Comparison of ENCODE assay signal across 27 cellular contexts in genomic region chr1:67623906-67624305, GRCh38.
"Had no signal": no experiment of that assay in that cellular context is flagged by ENCODE, and none has a peak within 500 bp of the region (broad histone marks: within the 10 kb centered on the region; RNA-seq: fewer than 3 reads in every experiment).

No MANE protein-coding gene starts in this region.

- DNase-seq: stimulated activated CD4-positive, alpha-beta T cell treated with anti-CD3 and anti-CD28 coated beads, Interleukin-2, amount 100 ng/mL, for 48 hours; stimulated activated CD4-positive, alpha-beta T cell treated with anti-CD3 and anti-CD28 coated beads, Interleukin-4, amount 100 ng/mL, for 1 hour; stimulated activated CD4-positive, alpha-beta T cell treated with anti-CD3 and anti-CD28 coated beads, Interleukin-4, amount 100 ng/mL, for 24 hours; stimulated activated CD4-positive, alpha-beta T cell treated with anti-CD3 and anti-CD28 coated beads, Interleukin-4, amount 100 ng/mL, for 4 hours; stimulated activated CD8-positive, alpha-beta memory T cell treated with anti-CD3 and anti-CD28 coated beads, Interleukin-4, amount 100 ng/mL, for 48 hours; stimulated activated naive CD4-positive, alpha-beta T cell; stimulated activated naive CD4-positive, alpha-beta T cell treated with Interleukin-2 at 50 U/mL for 16 hours; stimulated activated naive CD8-positive, alpha-beta T cell treated with anti-CD3 and anti-CD28 coated beads, Interleukin-15, amount 100 ng/mL, for 72 hours; stimulated activated naive CD8-positive, alpha-beta T cell treated with anti-CD3 and anti-CD28 coated beads, Interleukin-15, Interleukin-2, amounts not matched to agents 100 U/mL and 50 U/mL, for 24 hours; stomach; substantia nigra; testis; thyroid gland; tibial artery; transverse colon; upper lobe of left lung; upper lobe of right lung; uterus had no signal

- H3K4me3 ChIP-seq: stomach, suprapubic skin, testis, thoracic aorta, thyroid gland, tibial artery, tibial nerve, transverse colon, upper lobe of left lung, upper lobe of right lung, uterus, vagina had no signal

- H3K27ac Mint-ChIP-seq: stimulated activated effector memory CD8-positive, alpha-beta T cell treated with anti-CD3 and anti-CD28 coated beads, Interleukin-12 subunit alpha, Interleukin-12 subunit beta, amount 100 ng/mL, for 72 hours; stimulated activated memory B cell treated with anti-CD40 and anti-IgM and Interleukin-4, amounts not matched to agents 10 μg/mL and 1 μg/mL and 100 μg/mL, for 72 hours; stimulated activated naive CD8-positive, alpha-beta T cell treated with anti-CD3 and anti-CD28 coated beads, Interleukin-15, Interleukin-2, amounts not matched to agents 100 ng/mL and 50 ng/mL, for 24 hours; type B pancreatic cell had no signal

- H3K36me3 ChIP-seq: stomach, suprapubic skin, thoracic aorta, thyroid gland, tibial artery, tibial nerve, transverse colon, upper lobe of left lung, upper lobe of right lung, uterus, vagina had no signal

- H3K4me1 ChIP-seq: testis, transverse colon, upper lobe of left lung, upper lobe of right lung, uterus had no signal

- H3K27me3 ChIP-seq: stomach, suprapubic skin, testis, thyroid gland, tibial artery, tibial nerve, transverse colon, upper lobe of left lung, upper lobe of right lung, uterus, vagina had no signal

- H3K4me3 Mint-ChIP-seq: stimulated activated effector memory CD8-positive, alpha-beta T cell treated with anti-CD3 and anti-CD28 coated beads, Interleukin-12 subunit alpha, Interleukin-12 subunit beta, amount 100 ng/mL, for 72 hours; stimulated activated memory B cell treated with anti-CD40 and anti-IgM and Interleukin-4, amounts not matched to agents 10 μg/mL and 1 μg/mL and 100 μg/mL, for 72 hours; stimulated activated naive CD8-positive, alpha-beta T cell treated with anti-CD3 and anti-CD28 coated beads, Interleukin-15, amount 100 ng/mL, for 72 hours; stimulated activated naive CD8-positive, alpha-beta T cell treated with anti-CD3 and anti-CD28 coated beads, Interleukin-15, Interleukin-2, amounts not matched to agents 100 ng/mL and 50 ng/mL, for 24 hours; type B pancreatic cell had no signal

- FAIRE-seq: urothelium cell line had no signal

- H3K4me1 Mint-ChIP-seq: stimulated activated effector memory CD8-positive, alpha-beta T cell treated with anti-CD3 and anti-CD28 coated beads, Interleukin-12 subunit alpha, Interleukin-12 subunit beta, amount 100 ng/mL, for 72 hours; stimulated activated memory B cell treated with anti-CD40 and anti-IgM and Interleukin-4, amounts not matched to agents 10 μg/mL and 1 μg/mL and 100 μg/mL, for 72 hours; stimulated activated naive CD8-positive, alpha-beta T cell treated with anti-CD3 and anti-CD28 coated beads, Interleukin-15, amount 100 ng/mL, for 72 hours had no signal

- H3K36me3 Mint-ChIP-seq: stimulated activated effector memory CD8-positive, alpha-beta T cell treated with anti-CD3 and anti-CD28 coated beads, Interleukin-12 subunit alpha, Interleukin-12 subunit beta, amount 100 ng/mL, for 72 hours; stimulated activated memory B cell treated with anti-CD40 and anti-IgM and Interleukin-4, amounts not matched to agents 10 μg/mL and 1 μg/mL and 100 μg/mL, for 72 hours; type B pancreatic cell had no signal

- H3K9me3 ChIP-seq: stomach, suprapubic skin, testis, thoracic aorta, thyroid gland, tibial artery, tibial nerve, transverse colon, upper lobe of left lung, upper lobe of right lung, uterus, vagina had no signal

- H3K9me3 Mint-ChIP-seq: stimulated activated effector memory CD8-positive, alpha-beta T cell treated with anti-CD3 and anti-CD28 coated beads, Interleukin-12 subunit alpha, Interleukin-12 subunit beta, amount 100 ng/mL, for 72 hours; stimulated activated naive CD8-positive, alpha-beta T cell treated with anti-CD3 and anti-CD28 coated beads, Interleukin-15, amount 100 ng/mL, for 72 hours; stimulated activated naive CD8-positive, alpha-beta T cell treated with anti-CD3 and anti-CD28 coated beads, Interleukin-15, Interleukin-2, amounts not matched to agents 100 ng/mL and 50 ng/mL, for 24 hours; type B pancreatic cell had no signal

- H3K27ac ChIP-seq: stomach, suprapubic skin, testis, thoracic aorta, thyroid gland, tibial artery, tibial nerve, transverse colon, upper lobe of left lung, upper lobe of right lung, uterus, vagina had no signal

- ATAC-seq: stimulated activated effector memory CD8-positive, alpha-beta T cell treated with anti-CD3 and anti-CD28 coated beads, Interleukin-12 subunit alpha, Interleukin-12 subunit beta, amount 100 ng/mL, for 72 hours; stimulated activated memory B cell treated with anti-CD40 and anti-IgM and Interleukin-4, amounts not matched to agents 10 μg/mL and 1 μg/mL and 100 μg/mL, for 72 hours; stimulated activated naive CD8-positive, alpha-beta T cell treated with anti-CD3 and anti-CD28 coated beads, Interleukin-15, amount 100 ng/mL, for 72 hours; stimulated activated naive CD8-positive, alpha-beta T cell treated with anti-CD3 and anti-CD28 coated beads, Interleukin-15, Interleukin-2, amounts not matched to agents 100 U/mL and 50 U/mL, for 24 hours; upper lobe of right lung had no signal
